Comparison of ENCODE assay signal across 7 cellular contexts in the genomic region with DNA sequence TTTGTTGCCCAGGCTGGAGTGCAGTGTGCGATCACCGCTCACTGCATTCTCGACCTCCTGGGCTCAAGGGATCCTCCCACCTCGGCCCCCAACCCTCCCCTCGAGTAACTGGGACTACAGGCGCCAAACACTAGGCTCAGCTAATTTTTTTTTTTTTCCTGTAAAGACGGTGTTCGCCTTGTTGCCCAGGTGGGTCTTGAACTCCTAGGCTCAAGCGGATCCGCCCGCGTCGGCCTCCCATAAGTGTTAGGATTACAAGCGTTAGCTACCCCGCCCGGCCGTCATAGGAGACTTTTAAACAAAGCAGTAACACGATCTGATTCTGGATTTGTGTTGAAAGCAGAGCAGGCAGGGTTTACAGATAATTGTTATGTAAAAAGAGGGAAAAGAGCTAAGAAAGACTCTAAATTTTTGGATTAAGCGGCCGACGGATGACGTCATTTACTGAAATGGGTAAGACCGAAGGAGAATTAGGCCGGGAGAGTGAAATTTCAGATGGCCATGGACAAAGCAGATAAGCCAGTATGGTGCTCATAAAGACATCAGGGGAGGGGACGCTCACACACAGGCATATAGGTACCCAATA. TPM values are rescaled to one million over a fixed set of nuclear protein-coding genes. Genes with fewer than 3 reads are reported as not detected.
DNase-seq lines count a peak whose midpoint lies in the region; ATAC-seq and TF ChIP-seq lines count a peak whose summit lies in the region.

No MANE protein-coding gene starts in this region.

- H3K9me3 Mint-ChIP-seq in activated CD8-positive, alpha-beta T cell treated with anti-CD3 and anti-CD28 coated beads for 36 hours: no peaks in the 10 kb centered on the region
- H3K9me3 Mint-ChIP-seq in naive thymus-derived CD4-positive, alpha-beta T cell: peaks cover 0 to 4% (median 0%) of the 10 kb centered on the region in 11 donors

- intact Hi-C loops in activated CD8-positive, alpha-beta T cell treated with anti-CD3 and anti-CD28 coated beads for 36 hours (cut with micrococcal nuclease): no loop called here
- intact Hi-C loops in naive thymus-derived CD4-positive, alpha-beta T cell (cut with micrococcal nuclease): loop anchor here (2.0 to 5.0 kb wide), 11 partner anchors 18 to 1214 kb away; a partner anchor contains a TSS

- 2% methylated on average over 25 of the region's 25 CpGs for WGBS in esophagus, 2 donors
- WGBS in upper lobe of left lung, 2 donors: 2 to 3% methylated on average over 25 of the region's 25 CpGs

- no peaks in the 10 kb centered on the region for H3K9me3 ChIP-seq in esophagus (ENCODE audit: control insufficient read depth in 2 of 2, insufficient read depth in 1 of 2, low read depth in 1 of 2, low read length in 1 of 2)
- no peaks in the 10 kb centered on the region for H3K9me3 ChIP-seq in naive thymus-derived CD4-positive, alpha-beta T cell (ENCODE audit: control insufficient read depth in 2 of 3, low read length in 3 of 3)
- H3K9me3 ChIP-seq in upper lobe of left lung: no peaks in the 10 kb centered on the region

- H3K36me3 ChIP-seq in esophagus (ENCODE audit: control insufficient read depth in 2 of 2, insufficient read depth in 2 of 2, low read length in 1 of 2) (no peaks in the 10 kb centered on the region), upper lobe of left lung (no peaks in the 10 kb centered on the region)
- H3K36me3 ChIP-seq in naive thymus-derived CD4-positive, alpha-beta T cell (ENCODE audit: control insufficient read depth in 2 of 3, insufficient read depth in 3 of 3, low read length in 3 of 3): peaks cover 0 to 6% (median 0%) of the 10 kb centered on the region in 3 experiments

- no peak for TF ChIP-seq CTCF in activated CD8-positive, alpha-beta T cell treated with anti-CD3 and anti-CD28 coated beads for 36 hours (IDR thresholded peaks at IDR 0.05)
- no peak for TF ChIP-seq CTCF in upper lobe of left lung (IDR thresholded peaks at IDR 0.05)

- POLR2A ChIA-PET in activated CD8-positive, alpha-beta T cell treated with anti-CD3 and anti-CD28 coated beads for 36 hours (lab: Charles Lee): interaction anchor here (0.7 to 2.7 kb wide), 11 partner anchors 8 to 486 kb away, joined by 3 to 15 read pairs (median 4); a partner anchor contains a TSS
- POLR2A ChIA-PET in naive thymus-derived CD4-positive, alpha-beta T cell (lab: Charles Lee): interaction anchor here (0.6 to 2.7 kb wide), 15 partner anchors 13 to 778 kb away, joined by 3 to 19 read pairs (median 5); a partner anchor contains a TSS

- no peaks in the 10 kb centered on the region for H3K27me3 ChIP-seq in esophagus (ENCODE audit: control insufficient read depth in 1 of 2, insufficient read depth in 2 of 2, low read length in 2 of 2)
- no peaks in the 10 kb centered on the region for H3K27me3 ChIP-seq in naive thymus-derived CD4-positive, alpha-beta T cell (ENCODE audit: control insufficient read depth in 2 of 2, insufficient read depth in 2 of 2, low read length in 2 of 2)
- no peaks in the 10 kb centered on the region for H3K27me3 ChIP-seq in upper lobe of left lung

- peaks cover 19% of the 10 kb centered on the region for H3K36me3 Mint-ChIP-seq in activated CD8-positive, alpha-beta T cell treated with anti-CD3 and anti-CD28 coated beads for 36 hours (ENCODE audit: low read depth)
- H3K36me3 Mint-ChIP-seq in naive thymus-derived CD4-positive, alpha-beta T cell: peaks cover 0 to 8% (median 0%) of the 10 kb centered on the region in 5 donors

- H3K4me3 ChIP-seq in esophagus (ENCODE audit: low read depth in 1 of 2, low read length in 2 of 2) (peak overlapping the region; percentile 90 to 92), upper lobe of left lung (peak overlapping the region; percentile 36 to 96 (median 78))
- H3K4me3 ChIP-seq in naive thymus-derived CD4-positive, alpha-beta T cell (ENCODE audit: low read length): peak overlapping the region; percentile 78

- peak overlapping the region; percentile 99 for H3K27ac Mint-ChIP-seq in activated CD8-positive, alpha-beta T cell treated with anti-CD3 and anti-CD28 coated beads for 36 hours
- peak overlapping the region; percentile 98 to 100 (median 99) for H3K27ac Mint-ChIP-seq in naive thymus-derived CD4-positive, alpha-beta T cell

- CTCF ChIA-PET in activated CD8-positive, alpha-beta T cell treated with anti-CD3 and anti-CD28 coated beads for 36 hours (lab: Charles Lee): interaction anchor here (0.9 to 7.7 kb wide), 7 partner anchors 13 to 258 kb away, joined by 3 to 81 read pairs (median 6); a partner anchor contains a TSS
- CTCF ChIA-PET in naive thymus-derived CD4-positive, alpha-beta T cell (lab: Charles Lee): interaction anchor here (1.2 to 2.5 kb wide), 4 partner anchors 17 to 289 kb away, joined by 3 to 13 read pairs (median 7); no protein-coding TSS in a partner anchor

- H3K4me1 ChIP-seq in esophagus (ENCODE audit: control insufficient read depth in 2 of 2, insufficient read depth in 2 of 2, low read length in 1 of 2) (no peaks in the 10 kb centered on the region), upper lobe of left lung (peaks cover 27 to 49% (median 42%) of the 10 kb centered on the region in 4 donors)
- H3K4me1 ChIP-seq in naive thymus-derived CD4-positive, alpha-beta T cell (ENCODE audit: control insufficient read depth in 2 of 2, insufficient read depth in 2 of 2, low read length in 2 of 2): peaks cover 32 to 38% of the 10 kb centered on the region in 2 donors

- peaks cover 48% of the 10 kb centered on the region for H3K4me1 Mint-ChIP-seq in activated CD8-positive, alpha-beta T cell treated with anti-CD3 and anti-CD28 coated beads for 36 hours (ENCODE audit: low read depth)
- H3K4me1 Mint-ChIP-seq in naive thymus-derived CD4-positive, alpha-beta T cell: peaks cover 38 to 82% (median 65%) of the 10 kb centered on the region in 7 donors

- H3K27ac ChIP-seq in esophagus (ENCODE audit: low read depth in 2 of 2, low read length in 1 of 2) (peak overlapping the region; percentile 98 to 100), upper lobe of left lung (peak overlapping the region; percentile 97 to 99 (median 98))
- peak overlapping the region; percentile 88 for H3K27ac ChIP-seq in naive thymus-derived CD4-positive, alpha-beta T cell (ENCODE audit: low read depth, low read length)

- DNase-seq in NCI-H1694 treated with DMSO at 0.1 percent for 48 hours (lab: John Stamatoyannopoulos, UW) (peak; percentile 87), upper lobe of left lung (peak in 1 of 2 donors; percentile 55)
- peak; percentile 56 for DNase-seq in activated CD8-positive, alpha-beta T cell treated with anti-CD3 and anti-CD28 coated beads for 36 hours
- DNase-seq in naive thymus-derived CD4-positive, alpha-beta T cell: peak in 4 of 9 donors; percentile 1 to 32 (median 14)

- ATAC-seq in GM18517 (IDR thresholded peaks at IDR 0.05; ENCODE audit: unreplicated experiment) (peak; percentile 14), HG02678 (IDR thresholded peaks at IDR 0.05; ENCODE audit: unreplicated experiment) (peak; percentile 4), upper lobe of left lung (ENCODE audit: low FRiP score in 2 of 2) (peak; percentile 5 to 26)
- ATAC-seq in activated CD8-positive, alpha-beta T cell treated with anti-CD3 and anti-CD28 coated beads for 36 hours: no peak
- ATAC-seq in naive thymus-derived CD4-positive, alpha-beta T cell: no peak

- H3K27me3 Mint-ChIP-seq in activated CD8-positive, alpha-beta T cell treated with anti-CD3 and anti-CD28 coated beads for 36 hours: no peaks in the 10 kb centered on the region
- H3K27me3 Mint-ChIP-seq in naive thymus-derived CD4-positive, alpha-beta T cell: no peaks in the 10 kb centered on the region

- TF ChIP-seq EP300 in upper lobe of left lung (IDR thresholded peaks at IDR 0.05): no peak

- H3K4me3 Mint-ChIP-seq in activated CD8-positive, alpha-beta T cell treated with anti-CD3 and anti-CD28 coated beads for 36 hours: peak overlapping the region; percentile 98
- peak overlapping the region; percentile 86 to 100 (median 96) for H3K4me3 Mint-ChIP-seq in naive thymus-derived CD4-positive, alpha-beta T cell

- no peak for TF ChIP-seq POLR2A in upper lobe of left lung (IDR thresholded peaks at IDR 0.05)

RNA-seq across cellular contexts. Expression of a gene that starts 0.7 kb away (rescaled TPM):
- total RNA-seq in activated CD8-positive, alpha-beta T cell treated with anti-CD3 and anti-CD28 coated beads for 36 hours: 10 to 100 TPM; 15.2 to 15.3 TPM
- 1 to 10 TPM; 7.1 to 7.9 TPM for polyA plus RNA-seq in esophagus
- total RNA-seq in naive thymus-derived CD4-positive, alpha-beta T cell: 10 to 100 TPM; 15.2 to 23.3 (median 18.6) TPM
- 10 to 100 TPM in 1 of 2 donors, 1 to 10 TPM in 1; 9.8 to 12.2 TPM for polyA plus RNA-seq in naive thymus-derived CD4-positive, alpha-beta T cell
- total RNA-seq in upper lobe of left lung: 10 to 100 TPM; 10.4 to 26.0 (median 21.0) TPM

RNA-seq across cellular contexts. Expression of a gene that starts 1.1 kb away (rescaled TPM):
- 10 to 100 TPM; 37.6 to 41.7 TPM for total RNA-seq in activated CD8-positive, alpha-beta T cell treated with anti-CD3 and anti-CD28 coated beads for 36 hours
- 1 to 10 TPM; 6.7 to 8.1 TPM for polyA plus RNA-seq in esophagus
- total RNA-seq in naive thymus-derived CD4-positive, alpha-beta T cell: 10 to 100 TPM; 33.8 to 42.2 (median 40.6) TPM
- polyA plus RNA-seq in naive thymus-derived CD4-positive, alpha-beta T cell: 10 to 100 TPM; 15.9 to 19.7 TPM
- total RNA-seq in upper lobe of left lung: 10 to 100 TPM; 16.3 to 51.3 (median 22.1) TPM

Comparison
In these comparisons a context has a peak if more than half of its experiments do, and no peak if none do; other contexts are left out.
1. ATAC-seq: peak in GM18517 (single experiment), HG02678 (single experiment) and upper lobe of left lung (2 of 2); none in activated CD8-positive, alpha-beta T cell treated with anti-CD3 and anti-CD28 coated beads for 36 hours (single experiment) and naive thymus-derived CD4-positive, alpha-beta T cell (single experiment).
2. Peak in every context shown above with its lines, with median percentiles within 50 percentile points of each other: H3K27ac ChIP-seq and H3K4me3 ChIP-seq.